Comparison of ENCODE assay signal across 19 cellular contexts in the genomic region with DNA sequence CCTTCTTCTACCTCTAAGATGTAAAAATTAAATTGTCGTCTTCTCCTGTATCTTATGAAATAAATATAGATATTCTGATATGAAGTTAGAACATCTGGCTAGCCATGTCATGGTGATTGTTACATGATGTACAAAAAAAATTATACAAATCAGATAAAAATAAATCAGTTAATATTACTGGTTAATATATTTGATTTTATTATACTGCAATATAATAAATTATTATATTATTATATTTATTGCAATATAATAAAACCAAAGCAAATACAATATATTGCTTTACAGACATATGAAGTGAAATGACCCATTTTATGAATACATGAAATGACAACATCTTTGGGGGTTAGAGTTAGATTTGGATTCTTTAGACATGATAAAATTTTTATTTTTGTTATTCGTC.
DNase-seq lines count a peak whose midpoint lies in the region; ATAC-seq, FAIRE-seq and TF ChIP-seq lines count a peak whose summit lies in the region.
"Had no signal": no experiment of that assay in that cellular context is flagged by ENCODE, and none has a peak within 500 bp of the region (broad histone marks: within the 10 kb centered on the region; RNA-seq: fewer than 3 reads in every experiment).

No MANE protein-coding gene starts in this region.

- no peak for ATAC-seq in HG03025 (IDR thresholded peaks at IDR 0.05; ENCODE audit: low FRiP score, unreplicated experiment)
- ATAC-seq: CD8-positive, alpha-beta T cell had no signal

- DNase-seq in LNCaP clone FGC (ENCODE audit: low read depth), result peak; percentile 27
- no peak for DNase-seq in activated CD4-positive, alpha-beta T cell treated with anti-CD3 and anti-CD28 coated beads for 1 hour
- DNase-seq in glomerular visceral epithelial cell (ENCODE audit: extremely low spot score), result no peak
- DNase-seq in COLO829 (ENCODE audit: low spot score), result no peak
- DNase-seq: CD4-positive, CD25-positive, alpha-beta regulatory T cell; CD8-positive, alpha-beta T cell; DMS 273 treated with DMSO at 0.1 percent for 48 hours; DMS53; DMS79 treated with DMSO at 0.1 percent for 48 hours; GOT3; HFFc6 had no signal

- FAIRE-seq in colon (lab: Jason Lieb, UNC) (peak; percentile 57), islet of Langerhans (lab: Jason Lieb, UNC) (peak; percentile 5)
- FAIRE-seq: D721Med, GM12892, H54 had no signal

- no peak overlapping the region for H3K4me3 ChIP-seq in LNCaP clone FGC (ENCODE audit: low read depth, low read length)
- H3K4me3 ChIP-seq: BLaER1, HAP-1 had no signal

- TF ChIP-seq CTCF in LNCaP clone FGC (IDR thresholded peaks at IDR 0.05; ENCODE audit: control insufficient read depth, extremely low read depth, insufficient read depth), result no peak
